In the genomic region with DNA sequence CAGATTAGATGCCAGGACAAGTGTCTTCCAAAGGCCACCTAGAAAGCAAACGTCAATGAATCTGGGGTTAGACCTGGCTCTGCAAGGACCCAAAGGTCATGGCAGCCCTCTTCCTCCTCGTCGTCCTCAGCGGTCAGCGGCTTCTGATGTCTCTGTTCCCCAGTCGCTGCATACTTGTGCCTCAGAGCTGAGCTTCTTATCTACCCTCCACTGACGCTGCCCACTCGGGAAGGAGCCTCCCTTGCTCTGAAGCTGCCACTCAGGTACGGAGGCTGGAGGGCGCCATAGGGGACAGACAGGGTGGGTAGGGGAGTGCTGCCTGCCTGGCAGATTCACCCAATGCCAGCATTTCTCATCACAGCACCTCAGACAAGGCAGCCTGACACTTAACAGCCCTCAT, we compare ENCODE assay signal across 1 cellular context.
TF ChIP-seq lines count a peak whose summit lies in the region.

No MANE protein-coding gene starts in this region.

TF ChIP-seq in WTC11, 78 proteins besides CTCF, POLR2A, EP300 and RAD21:
- TF ChIP-seq FOXP1 (CRISPR knock-in tag; IDR thresholded peaks at IDR 0.05; ENCODE audit: borderline replicate concordance), result no peak
- TF ChIP-seq ZNF396 (CRISPR knock-in tag; IDR thresholded peaks at IDR 0.05; ENCODE audit: borderline replicate concordance), result no peak
- TF ChIP-seq, protein P1, sequence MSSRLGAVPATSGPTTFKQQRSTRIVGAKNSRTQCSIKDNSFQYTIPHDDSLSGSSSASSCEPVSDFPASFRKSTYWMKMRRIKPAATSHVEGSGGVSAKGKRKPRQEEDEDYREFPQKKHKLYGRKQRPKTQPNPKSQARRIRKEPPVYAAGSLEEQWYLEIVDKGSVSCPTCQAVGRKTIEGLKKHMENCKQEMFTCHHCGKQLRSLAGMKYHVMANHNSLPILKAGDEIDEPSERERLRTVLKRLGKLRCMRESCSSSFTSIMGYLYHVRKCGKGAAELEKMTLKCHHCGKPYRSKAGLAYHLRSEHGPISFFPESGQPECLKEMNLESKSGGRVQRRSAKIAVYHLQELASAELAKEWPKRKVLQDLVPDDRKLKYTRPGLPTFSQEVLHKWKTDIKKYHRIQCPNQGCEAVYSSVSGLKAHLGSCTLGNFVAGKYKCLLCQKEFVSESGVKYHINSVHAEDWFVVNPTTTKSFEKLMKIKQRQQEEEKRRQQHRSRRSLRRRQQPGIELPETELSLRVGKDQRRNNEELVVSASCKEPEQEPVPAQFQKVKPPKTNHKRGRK (CRISPR knock-in tag; IDR thresholded peaks at IDR 0.05; ENCODE audit: borderline replicate concordance), result no peak
- TF ChIP-seq PRRX2 (CRISPR knock-in tag; IDR thresholded peaks at IDR 0.05), result no peak
- no peak for TF ChIP-seq RELA (CRISPR knock-in tag; IDR thresholded peaks at IDR 0.05; ENCODE audit: borderline replicate concordance)
- TF ChIP-seq NR2C2 (CRISPR knock-in tag; IDR thresholded peaks at IDR 0.05), result no peak
- TF ChIP-seq, protein P2, sequence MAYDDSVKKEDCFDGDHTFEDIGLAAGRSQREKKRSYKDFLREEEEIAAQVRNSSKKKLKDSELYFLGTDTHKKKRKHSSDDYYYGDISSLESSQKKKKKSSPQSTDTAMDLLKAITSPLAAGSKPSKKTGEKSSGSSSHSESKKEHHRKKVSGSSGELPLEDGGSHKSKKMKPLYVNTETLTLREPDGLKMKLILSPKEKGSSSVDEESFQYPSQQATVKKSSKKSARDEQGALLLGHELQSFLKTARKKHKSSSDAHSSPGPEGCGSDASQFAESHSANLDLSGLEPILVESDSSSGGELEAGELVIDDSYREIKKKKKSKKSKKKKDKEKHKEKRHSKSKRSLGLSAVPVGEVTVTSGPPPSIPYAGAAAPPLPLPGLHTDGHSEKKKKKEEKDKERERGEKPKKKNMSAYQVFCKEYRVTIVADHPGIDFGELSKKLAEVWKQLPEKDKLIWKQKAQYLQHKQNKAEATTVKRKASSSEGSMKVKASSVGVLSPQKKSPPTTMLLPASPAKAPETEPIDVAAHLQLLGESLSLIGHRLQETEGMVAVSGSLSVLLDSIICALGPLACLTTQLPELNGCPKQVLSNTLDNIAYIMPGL (CRISPR knock-in tag; IDR thresholded peaks at IDR 0.05), result no peak
- TF ChIP-seq TEAD1 (CRISPR knock-in tag; IDR thresholded peaks at IDR 0.05), result no peak
- no peak for TF ChIP-seq HMGA2 (CRISPR knock-in tag; IDR thresholded peaks at IDR 0.05)
- TF ChIP-seq, protein P3, sequence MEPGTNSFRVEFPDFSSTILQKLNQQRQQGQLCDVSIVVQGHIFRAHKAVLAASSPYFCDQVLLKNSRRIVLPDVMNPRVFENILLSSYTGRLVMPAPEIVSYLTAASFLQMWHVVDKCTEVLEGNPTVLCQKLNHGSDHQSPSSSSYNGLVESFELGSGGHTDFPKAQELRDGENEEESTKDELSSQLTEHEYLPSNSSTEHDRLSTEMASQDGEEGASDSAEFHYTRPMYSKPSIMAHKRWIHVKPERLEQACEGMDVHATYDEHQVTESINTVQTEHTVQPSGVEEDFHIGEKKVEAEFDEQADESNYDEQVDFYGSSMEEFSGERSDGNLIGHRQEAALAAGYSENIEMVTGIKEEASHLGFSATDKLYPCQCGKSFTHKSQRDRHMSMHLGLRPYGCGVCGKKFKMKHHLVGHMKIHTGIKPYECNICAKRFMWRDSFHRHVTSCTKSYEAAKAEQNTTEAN (CRISPR knock-in tag; IDR thresholded peaks at IDR 0.05), result no peak
- TF ChIP-seq ZNF219 (CRISPR knock-in tag; IDR thresholded peaks at IDR 0.05; ENCODE audit: borderline replicate concordance), result no peak
- no peak for TF ChIP-seq ZNF317 (CRISPR knock-in tag; IDR thresholded peaks at IDR 0.05; ENCODE audit: borderline replicate concordance, low read depth)
- TF ChIP-seq, protein P4, sequence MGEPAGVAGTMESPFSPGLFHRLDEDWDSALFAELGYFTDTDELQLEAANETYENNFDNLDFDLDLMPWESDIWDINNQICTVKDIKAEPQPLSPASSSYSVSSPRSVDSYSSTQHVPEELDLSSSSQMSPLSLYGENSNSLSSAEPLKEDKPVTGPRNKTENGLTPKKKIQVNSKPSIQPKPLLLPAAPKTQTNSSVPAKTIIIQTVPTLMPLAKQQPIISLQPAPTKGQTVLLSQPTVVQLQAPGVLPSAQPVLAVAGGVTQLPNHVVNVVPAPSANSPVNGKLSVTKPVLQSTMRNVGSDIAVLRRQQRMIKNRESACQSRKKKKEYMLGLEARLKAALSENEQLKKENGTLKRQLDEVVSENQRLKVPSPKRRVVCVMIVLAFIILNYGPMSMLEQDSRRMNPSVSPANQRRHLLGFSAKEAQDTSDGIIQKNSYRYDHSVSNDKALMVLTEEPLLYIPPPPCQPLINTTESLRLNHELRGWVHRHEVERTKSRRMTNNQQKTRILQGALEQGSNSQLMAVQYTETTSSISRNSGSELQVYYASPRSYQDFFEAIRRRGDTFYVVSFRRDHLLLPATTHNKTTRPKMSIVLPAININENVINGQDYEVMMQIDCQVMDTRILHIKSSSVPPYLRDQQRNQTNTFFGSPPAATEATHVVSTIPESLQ (CRISPR knock-in tag; IDR thresholded peaks at IDR 0.05), result no peak
- TF ChIP-seq ZNF121 (CRISPR knock-in tag; IDR thresholded peaks at IDR 0.05), result no peak
- no peak for TF ChIP-seq ATF1 (CRISPR knock-in tag; IDR thresholded peaks at IDR 0.05)
- TF ChIP-seq MXD4 (CRISPR knock-in tag; IDR thresholded peaks at IDR 0.05; ENCODE audit: borderline replicate concordance), result no peak
- TF ChIP-seq, protein P5, sequence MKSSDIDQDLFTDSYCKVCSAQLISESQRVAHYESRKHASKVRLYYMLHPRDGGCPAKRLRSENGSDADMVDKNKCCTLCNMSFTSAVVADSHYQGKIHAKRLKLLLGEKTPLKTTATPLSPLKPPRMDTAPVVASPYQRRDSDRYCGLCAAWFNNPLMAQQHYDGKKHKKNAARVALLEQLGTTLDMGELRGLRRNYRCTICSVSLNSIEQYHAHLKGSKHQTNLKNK (CRISPR knock-in tag; IDR thresholded peaks at IDR 0.05), result no peak
- TF ChIP-seq GRHL2 (CRISPR knock-in tag; IDR thresholded peaks at IDR 0.05; ENCODE audit: insufficient replicate concordance, severe bottlenecking), result no peak
- TF ChIP-seq NFE2L1 (CRISPR knock-in tag; IDR thresholded peaks at IDR 0.05), result no peak
- no peak for TF ChIP-seq NFYB (CRISPR knock-in tag; conservative IDR thresholded peaks at IDR 0.05; ENCODE audit: low read depth)
